Comparison of ENCODE assay signal across 1 cellular context in the genomic region with DNA sequence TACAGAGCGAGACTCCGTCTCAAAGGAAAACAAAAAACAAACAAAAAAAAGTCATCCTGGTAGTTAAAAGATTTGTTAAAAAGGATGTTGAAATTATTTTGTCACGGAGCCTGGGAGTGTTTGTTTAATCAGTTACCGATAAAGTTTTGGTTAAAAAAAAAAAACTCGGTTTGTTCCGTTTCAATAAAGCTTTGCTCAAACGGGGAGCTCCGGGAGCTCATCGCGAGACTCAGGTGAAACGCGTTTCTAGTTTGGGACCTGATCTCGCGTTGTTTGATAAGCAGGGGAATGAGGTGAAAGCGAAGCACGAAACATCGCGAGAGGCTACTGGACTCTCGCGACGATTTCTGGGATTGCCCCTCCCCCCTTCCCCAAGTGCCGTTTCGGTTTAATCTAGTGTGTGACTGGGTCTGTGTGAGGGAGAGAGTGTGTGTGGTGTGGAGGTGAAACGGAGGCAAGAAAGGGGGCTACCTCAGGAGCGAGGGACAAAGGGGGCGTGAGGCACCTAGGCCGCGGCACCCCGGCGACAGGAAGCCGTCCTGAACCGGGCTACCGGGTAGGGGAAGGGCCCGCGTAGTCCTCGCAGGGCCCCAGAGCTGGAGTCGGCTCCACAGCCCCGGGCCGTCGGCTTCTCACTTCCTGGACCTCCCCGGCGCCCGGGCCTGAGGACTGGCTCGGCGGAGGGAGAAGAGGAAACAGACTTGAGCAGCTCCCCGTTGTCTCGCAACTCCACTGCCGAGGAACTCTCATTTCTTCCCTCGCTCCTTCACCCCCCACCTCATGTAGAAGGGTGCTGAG.
TF ChIP-seq lines count a peak whose summit lies in the region.

A gene (plus strand): TSS at position 374 of the 798 bp plus-strand sequence. CDS start 586 bp downstream, outside the sequence.

TF ChIP-seq in HepG2, 621 proteins besides CTCF, POLR2A, EP300 and RAD21 (continued from another document and continues in another):
- TF ChIP-seq MTF2 (CRISPR knock-in tag; IDR thresholded peaks at IDR 0.05; ENCODE audit: borderline replicate concordance) (0 out of 2 replicates have a peak, but pooled peaks have one; percentile 58), ZNF746 (CRISPR knock-in tag; IDR thresholded peaks at IDR 0.05) (peak; percentile 73), ZNF792 (CRISPR knock-in tag; IDR thresholded peaks at IDR 0.05) (peak; percentile 69; the same call in 1 of the 2 replicates), RBAK (CRISPR knock-in tag; IDR thresholded peaks at IDR 0.05) (peak; percentile 24; the same call in 1 of the 2 replicates), ZBTB21 (CRISPR knock-in tag; IDR thresholded peaks at IDR 0.05) (no peak; the same call in 1 of the 2 replicates), ZSCAN9 (CRISPR knock-in tag; IDR thresholded peaks at IDR 0.05; ENCODE audit: borderline replicate concordance) (0 out of 2 replicates have a peak, but pooled peaks have one; percentile 2), POLR2AphosphoS5 (IDR thresholded peaks at IDR 0.05; ENCODE audit: low read depth, low read length) (peak; percentile 99), ISL2 (CRISPR knock-in tag; IDR thresholded peaks at IDR 0.05) (peak; percentile 57), ZBTB7A (CRISPR knock-in tag; IDR thresholded peaks at IDR 0.05) (no peak), NCOA1 (CRISPR knock-in tag; IDR thresholded peaks at IDR 0.05) (peak; percentile 80; the same call in 1 of the 2 replicates), ZNF367 (CRISPR knock-in tag; IDR thresholded peaks at IDR 0.05; ENCODE audit: borderline replicate concordance) (peak; percentile 75; the same call in 1 of the 2 replicates), ZNF256 (CRISPR knock-in tag; conservative IDR thresholded peaks at IDR 0.05) (peak; percentile 84; the same call in 1 of the 2 replicates), PAX8 (CRISPR knock-in tag; IDR thresholded peaks at IDR 0.05; ENCODE audit: borderline replicate concordance) (no peak), GLI4 (CRISPR knock-in tag; IDR thresholded peaks at IDR 0.05; ENCODE audit: borderline replicate concordance) (peak; percentile 34; the same call in 1 of the 2 replicates), ZFP41 (CRISPR knock-in tag; IDR thresholded peaks at IDR 0.05; ENCODE audit: borderline replicate concordance) (peak; percentile 49; the same call in 1 of the 2 replicates), AHR (CRISPR knock-in tag; IDR thresholded peaks at IDR 0.05) (peak; percentile 89; the same call in 1 of the 2 replicates), KLF15 (CRISPR knock-in tag; IDR thresholded peaks at IDR 0.05; ENCODE audit: borderline replicate concordance) (no peak; the same call in 1 of the 2 replicates), NR1H2 (CRISPR knock-in tag; IDR thresholded peaks at IDR 0.05; ENCODE audit: borderline replicate concordance, low read depth) (peak; percentile 73; the same call in 1 of the 2 replicates), ZNF775 (CRISPR knock-in tag; IDR thresholded peaks at IDR 0.05; ENCODE audit: borderline replicate concordance) (0 out of 2 replicates have a peak, but pooled peaks have one; percentile 78), ZNF564 (CRISPR knock-in tag; IDR thresholded peaks at IDR 0.05) (peak; percentile 83; the same call in 1 of the 2 replicates)
- TF ChIP-seq, protein P1, sequence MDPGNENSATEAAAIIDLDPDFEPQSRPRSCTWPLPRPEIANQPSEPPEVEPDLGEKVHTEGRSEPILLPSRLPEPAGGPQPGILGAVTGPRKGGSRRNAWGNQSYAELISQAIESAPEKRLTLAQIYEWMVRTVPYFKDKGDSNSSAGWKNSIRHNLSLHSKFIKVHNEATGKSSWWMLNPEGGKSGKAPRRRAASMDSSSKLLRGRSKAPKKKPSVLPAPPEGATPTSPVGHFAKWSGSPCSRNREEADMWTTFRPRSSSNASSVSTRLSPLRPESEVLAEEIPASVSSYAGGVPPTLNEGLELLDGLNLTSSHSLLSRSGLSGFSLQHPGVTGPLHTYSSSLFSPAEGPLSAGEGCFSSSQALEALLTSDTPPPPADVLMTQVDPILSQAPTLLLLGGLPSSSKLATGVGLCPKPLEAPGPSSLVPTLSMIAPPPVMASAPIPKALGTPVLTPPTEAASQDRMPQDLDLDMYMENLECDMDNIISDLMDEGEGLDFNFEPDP (CRISPR knock-in tag; conservative IDR thresholded peaks at IDR 0.05) = 0 out of 2 replicates have a peak, but pooled peaks have one; percentile 79
- TF ChIP-seq, protein P2, sequence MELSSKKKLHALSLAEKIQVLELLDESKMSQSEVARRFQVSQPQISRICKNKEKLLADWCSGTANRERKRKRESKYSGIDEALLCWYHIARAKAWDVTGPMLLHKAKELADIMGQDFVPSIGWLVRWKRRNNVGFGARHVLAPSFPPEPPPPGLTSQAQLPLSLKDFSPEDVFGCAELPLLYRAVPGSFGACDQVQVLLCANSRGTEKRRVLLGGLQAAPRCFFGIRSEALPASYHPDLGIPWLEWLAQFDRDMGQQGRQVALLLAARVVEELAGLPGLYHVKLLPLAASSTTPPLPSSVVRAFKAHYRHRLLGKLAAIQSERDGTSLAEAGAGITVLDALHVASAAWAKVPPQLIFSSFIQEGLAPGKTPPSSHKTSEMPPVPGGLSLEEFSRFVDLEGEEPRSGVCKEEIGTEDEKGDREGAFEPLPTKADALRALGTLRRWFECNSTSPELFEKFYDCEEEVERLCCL (CRISPR knock-in tag; IDR thresholded peaks at IDR 0.05; ENCODE audit: borderline replicate concordance) = no peak
- TF ChIP-seq, protein P3, sequence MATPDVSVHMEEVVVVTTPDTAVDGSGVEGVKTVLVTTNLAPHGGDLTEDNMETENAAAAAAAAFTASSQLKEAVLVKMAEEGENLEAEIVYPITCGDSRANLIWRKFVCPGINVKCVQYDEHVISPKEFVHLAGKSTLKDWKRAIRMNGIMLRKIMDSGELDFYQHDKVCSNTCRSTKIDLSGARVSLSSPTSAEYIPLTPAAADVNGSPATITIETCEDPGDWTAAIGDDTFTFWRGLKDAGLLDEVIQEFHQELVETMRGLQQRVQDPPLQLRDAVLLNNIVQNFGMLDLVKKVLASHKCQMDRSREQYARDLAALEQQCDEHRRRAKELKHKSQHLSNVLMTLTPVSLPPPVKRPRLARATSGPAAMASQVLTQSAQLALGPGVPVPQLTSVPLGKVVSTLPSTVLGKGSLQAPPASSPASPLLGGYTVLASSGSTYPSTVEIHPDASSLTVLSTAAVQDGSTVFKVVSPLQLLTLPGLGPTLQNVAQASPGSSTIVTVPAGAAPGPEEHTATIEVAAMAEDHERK (CRISPR knock-in tag; IDR thresholded peaks at IDR 0.05; ENCODE audit: low read depth) = no peak
- TF ChIP-seq, protein P4, sequence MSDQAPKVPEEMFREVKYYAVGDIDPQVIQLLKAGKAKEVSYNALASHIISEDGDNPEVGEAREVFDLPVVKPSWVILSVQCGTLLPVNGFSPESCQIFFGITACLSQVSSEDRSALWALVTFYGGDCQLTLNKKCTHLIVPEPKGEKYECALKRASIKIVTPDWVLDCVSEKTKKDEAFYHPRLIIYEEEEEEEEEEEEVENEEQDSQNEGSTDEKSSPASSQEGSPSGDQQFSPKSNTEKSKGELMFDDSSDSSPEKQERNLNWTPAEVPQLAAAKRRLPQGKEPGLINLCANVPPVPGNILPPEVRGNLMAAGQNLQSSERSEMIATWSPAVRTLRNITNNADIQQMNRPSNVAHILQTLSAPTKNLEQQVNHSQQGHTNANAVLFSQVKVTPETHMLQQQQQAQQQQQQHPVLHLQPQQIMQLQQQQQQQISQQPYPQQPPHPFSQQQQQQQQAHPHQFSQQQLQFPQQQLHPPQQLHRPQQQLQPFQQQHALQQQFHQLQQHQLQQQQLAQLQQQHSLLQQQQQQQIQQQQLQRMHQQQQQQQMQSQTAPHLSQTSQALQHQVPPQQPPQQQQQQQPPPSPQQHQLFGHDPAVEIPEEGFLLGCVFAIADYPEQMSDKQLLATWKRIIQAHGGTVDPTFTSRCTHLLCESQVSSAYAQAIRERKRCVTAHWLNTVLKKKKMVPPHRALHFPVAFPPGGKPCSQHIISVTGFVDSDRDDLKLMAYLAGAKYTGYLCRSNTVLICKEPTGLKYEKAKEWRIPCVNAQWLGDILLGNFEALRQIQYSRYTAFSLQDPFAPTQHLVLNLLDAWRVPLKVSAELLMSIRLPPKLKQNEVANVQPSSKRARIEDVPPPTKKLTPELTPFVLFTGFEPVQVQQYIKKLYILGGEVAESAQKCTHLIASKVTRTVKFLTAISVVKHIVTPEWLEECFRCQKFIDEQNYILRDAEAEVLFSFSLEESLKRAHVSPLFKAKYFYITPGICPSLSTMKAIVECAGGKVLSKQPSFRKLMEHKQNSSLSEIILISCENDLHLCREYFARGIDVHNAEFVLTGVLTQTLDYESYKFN (CRISPR knock-in tag; conservative IDR thresholded peaks at IDR 0.05) = peak; percentile 59
- TF ChIP-seq, protein P5, sequence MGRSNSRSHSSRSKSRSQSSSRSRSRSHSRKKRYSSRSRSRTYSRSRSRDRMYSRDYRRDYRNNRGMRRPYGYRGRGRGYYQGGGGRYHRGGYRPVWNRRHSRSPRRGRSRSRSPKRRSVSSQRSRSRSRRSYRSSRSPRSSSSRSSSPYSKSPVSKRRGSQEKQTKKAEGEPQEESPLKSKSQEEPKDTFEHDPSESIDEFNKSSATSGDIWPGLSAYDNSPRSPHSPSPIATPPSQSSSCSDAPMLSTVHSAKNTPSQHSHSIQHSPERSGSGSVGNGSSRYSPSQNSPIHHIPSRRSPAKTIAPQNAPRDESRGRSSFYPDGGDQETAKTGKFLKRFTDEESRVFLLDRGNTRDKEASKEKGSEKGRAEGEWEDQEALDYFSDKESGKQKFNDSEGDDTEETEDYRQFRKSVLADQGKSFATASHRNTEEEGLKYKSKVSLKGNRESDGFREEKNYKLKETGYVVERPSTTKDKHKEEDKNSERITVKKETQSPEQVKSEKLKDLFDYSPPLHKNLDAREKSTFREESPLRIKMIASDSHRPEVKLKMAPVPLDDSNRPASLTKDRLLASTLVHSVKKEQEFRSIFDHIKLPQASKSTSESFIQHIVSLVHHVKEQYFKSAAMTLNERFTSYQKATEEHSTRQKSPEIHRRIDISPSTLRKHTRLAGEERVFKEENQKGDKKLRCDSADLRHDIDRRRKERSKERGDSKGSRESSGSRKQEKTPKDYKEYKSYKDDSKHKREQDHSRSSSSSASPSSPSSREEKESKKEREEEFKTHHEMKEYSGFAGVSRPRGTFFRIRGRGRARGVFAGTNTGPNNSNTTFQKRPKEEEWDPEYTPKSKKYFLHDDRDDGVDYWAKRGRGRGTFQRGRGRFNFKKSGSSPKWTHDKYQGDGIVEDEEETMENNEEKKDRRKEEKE (IDR thresholded peaks at IDR 0.05) = no peak
- TF ChIP-seq, protein P6, sequence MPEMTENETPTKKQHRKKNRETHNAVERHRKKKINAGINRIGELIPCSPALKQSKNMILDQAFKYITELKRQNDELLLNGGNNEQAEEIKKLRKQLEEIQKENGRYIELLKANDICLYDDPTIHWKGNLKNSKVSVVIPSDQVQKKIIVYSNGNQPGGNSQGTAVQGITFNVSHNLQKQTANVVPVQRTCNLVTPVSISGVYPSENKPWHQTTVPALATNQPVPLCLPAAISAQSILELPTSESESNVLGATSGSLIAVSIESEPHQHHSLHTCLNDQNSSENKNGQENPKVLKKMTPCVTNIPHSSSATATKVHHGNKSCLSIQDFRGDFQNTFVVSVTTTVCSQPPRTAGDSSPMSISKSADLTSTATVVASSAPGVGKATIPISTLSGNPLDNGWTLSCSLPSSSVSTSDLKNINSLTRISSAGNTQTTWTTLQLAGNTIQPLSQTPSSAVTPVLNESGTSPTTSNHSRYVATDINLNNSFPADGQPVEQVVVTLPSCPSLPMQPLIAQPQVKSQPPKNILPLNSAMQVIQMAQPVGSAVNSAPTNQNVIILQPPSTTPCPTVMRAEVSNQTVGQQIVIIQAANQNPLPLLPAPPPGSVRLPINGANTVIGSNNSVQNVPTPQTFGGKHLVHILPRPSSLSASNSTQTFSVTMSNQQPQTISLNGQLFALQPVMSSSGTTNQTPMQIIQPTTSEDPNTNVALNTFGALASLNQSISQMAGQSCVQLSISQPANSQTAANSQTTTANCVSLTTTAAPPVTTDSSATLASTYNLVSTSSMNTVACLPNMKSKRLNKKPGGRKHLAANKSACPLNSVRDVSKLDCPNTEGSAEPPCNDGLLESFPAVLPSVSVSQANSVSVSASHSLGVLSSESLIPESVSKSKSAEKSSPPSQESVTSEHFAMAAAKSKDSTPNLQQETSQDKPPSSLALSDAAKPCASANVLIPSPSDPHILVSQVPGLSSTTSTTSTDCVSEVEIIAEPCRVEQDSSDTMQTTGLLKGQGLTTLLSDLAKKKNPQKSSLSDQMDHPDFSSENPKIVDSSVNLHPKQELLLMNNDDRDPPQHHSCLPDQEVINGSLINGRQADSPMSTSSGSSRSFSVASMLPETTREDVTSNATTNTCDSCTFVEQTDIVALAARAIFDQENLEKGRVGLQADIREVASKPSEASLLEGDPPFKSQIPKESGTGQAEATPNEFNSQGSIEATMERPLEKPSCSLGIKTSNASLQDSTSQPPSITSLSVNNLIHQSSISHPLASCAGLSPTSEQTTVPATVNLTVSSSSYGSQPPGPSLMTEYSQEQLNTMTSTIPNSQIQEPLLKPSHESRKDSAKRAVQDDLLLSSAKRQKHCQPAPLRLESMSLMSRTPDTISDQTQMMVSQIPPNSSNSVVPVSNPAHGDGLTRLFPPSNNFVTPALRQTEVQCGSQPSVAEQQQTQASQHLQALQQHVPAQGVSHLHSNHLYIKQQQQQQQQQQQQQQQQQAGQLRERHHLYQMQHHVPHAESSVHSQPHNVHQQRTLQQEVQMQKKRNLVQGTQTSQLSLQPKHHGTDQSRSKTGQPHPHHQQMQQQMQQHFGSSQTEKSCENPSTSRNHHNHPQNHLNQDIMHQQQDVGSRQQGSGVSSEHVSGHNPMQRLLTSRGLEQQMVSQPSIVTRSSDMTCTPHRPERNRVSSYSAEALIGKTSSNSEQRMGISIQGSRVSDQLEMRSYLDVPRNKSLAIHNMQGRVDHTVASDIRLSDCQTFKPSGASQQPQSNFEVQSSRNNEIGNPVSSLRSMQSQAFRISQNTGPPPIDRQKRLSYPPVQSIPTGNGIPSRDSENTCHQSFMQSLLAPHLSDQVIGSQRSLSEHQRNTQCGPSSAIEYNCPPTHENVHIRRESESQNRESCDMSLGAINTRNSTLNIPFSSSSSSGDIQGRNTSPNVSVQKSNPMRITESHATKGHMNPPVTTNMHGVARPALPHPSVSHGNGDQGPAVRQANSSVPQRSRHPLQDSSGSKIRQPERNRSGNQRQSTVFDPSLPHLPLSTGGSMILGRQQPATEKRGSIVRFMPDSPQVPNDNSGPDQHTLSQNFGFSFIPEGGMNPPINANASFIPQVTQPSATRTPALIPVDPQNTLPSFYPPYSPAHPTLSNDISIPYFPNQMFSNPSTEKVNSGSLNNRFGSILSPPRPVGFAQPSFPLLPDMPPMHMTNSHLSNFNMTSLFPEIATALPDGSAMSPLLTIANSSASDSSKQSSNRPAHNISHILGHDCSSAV (CRISPR knock-in tag; IDR thresholded peaks at IDR 0.05; ENCODE audit: borderline replicate concordance) = no peak
- TF ChIP-seq, protein P7, sequence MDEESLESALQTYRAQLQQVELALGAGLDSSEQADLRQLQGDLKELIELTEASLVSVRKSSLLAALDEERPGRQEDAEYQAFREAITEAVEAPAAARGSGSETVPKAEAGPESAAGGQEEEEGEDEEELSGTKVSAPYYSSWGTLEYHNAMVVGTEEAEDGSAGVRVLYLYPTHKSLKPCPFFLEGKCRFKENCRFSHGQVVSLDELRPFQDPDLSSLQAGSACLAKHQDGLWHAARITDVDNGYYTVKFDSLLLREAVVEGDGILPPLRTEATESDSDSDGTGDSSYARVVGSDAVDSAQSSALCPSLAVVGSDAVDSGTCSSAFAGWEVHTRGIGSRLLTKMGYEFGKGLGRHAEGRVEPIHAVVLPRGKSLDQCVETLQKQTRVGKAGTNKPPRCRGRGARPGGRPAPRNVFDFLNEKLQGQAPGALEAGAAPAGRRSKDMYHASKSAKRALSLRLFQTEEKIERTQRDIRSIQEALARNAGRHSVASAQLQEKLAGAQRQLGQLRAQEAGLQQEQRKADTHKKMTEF (CRISPR knock-in tag; IDR thresholded peaks at IDR 0.05) = peak; percentile 96
- TF ChIP-seq, protein P8, sequence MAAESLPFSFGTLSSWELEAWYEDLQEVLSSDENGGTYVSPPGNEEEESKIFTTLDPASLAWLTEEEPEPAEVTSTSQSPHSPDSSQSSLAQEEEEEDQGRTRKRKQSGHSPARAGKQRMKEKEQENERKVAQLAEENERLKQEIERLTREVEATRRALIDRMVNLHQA (CRISPR knock-in tag; IDR thresholded peaks at IDR 0.05) = no peak; the same call in 1 of the 2 replicates
